In the genomic region with DNA sequence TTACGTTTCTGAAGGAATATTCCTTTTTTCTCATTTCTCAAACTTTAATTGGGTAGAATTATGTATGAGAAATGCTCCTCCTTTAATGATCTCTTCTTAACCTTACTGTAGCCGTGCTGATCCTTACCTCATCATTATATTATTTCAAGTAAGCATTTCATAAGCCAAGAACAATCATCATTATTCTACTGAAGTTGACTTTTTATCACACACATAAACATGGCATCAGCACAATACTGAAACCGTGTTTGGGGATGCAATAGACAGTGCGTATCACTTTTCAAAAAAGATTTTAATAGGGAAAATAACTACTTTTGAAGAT, we compare ENCODE assay signal across 27 cellular contexts.
A peak's percentile ranks its signal among the peaks of the same experiment; 100 is the strongest.
DNase-seq lines count a peak whose midpoint lies in the region; ATAC-seq, FAIRE-seq and TF ChIP-seq lines count a peak whose summit lies in the region.
"Had no signal": no experiment of that assay in that cellular context is flagged by ENCODE, and none has a peak within 500 bp of the region (broad histone marks: within the 10 kb centered on the region; RNA-seq: fewer than 3 reads in every experiment).

No MANE protein-coding gene starts in this region.

- H3K4me1 ChIP-seq in left ventricle myocardium inferior (peaks cover 33% of the 10 kb centered on the region), right lobe of liver (peaks cover 0 to 33% (median 11%) of the 10 kb centered on the region in 4 donors)

- no peak overlapping the region for H3K27ac Mint-ChIP-seq in type B pancreatic cell
- H3K27ac Mint-ChIP-seq: activated CD4-positive, alpha-beta T cell treated with anti-CD3 and anti-CD28 coated beads for 36 hours; immature natural killer cell had no signal

- H3K4me3 ChIP-seq in left ventricle myocardium inferior (no peak overlapping the region), choroid plexus epithelial cell (ENCODE audit: low read depth, low read length) (no peak overlapping the region), right lobe of liver (no peak overlapping the region)
- H3K4me3 ChIP-seq: dorsolateral prefrontal cortex, lung, skin epidermis, suprapubic skin had no signal

- H3K4me1 Mint-ChIP-seq in type B pancreatic cell (ENCODE audit: unreplicated experiment) = peaks cover 24% of the 10 kb centered on the region
- H3K4me1 Mint-ChIP-seq: activated CD4-positive, alpha-beta T cell treated with anti-CD3 and anti-CD28 coated beads for 36 hours; immature natural killer cell had no signal

- H3K36me3 ChIP-seq in left ventricle myocardium inferior (no peaks in the 10 kb centered on the region), right lobe of liver (no peaks in the 10 kb centered on the region)
- H3K36me3 ChIP-seq: suprapubic skin had no signal

- no peaks in the 10 kb centered on the region for H3K27me3 ChIP-seq in left ventricle myocardium inferior (ENCODE audit: low read depth)
- H3K27me3 ChIP-seq in right lobe of liver = no peaks in the 10 kb centered on the region
- H3K27me3 ChIP-seq: dorsolateral prefrontal cortex, suprapubic skin had no signal

- intact Hi-C loops in left ventricle myocardium inferior (cut with micrococcal nuclease) (loop anchor here (10.0 kb wide), 1 partner anchor 75 kb away; no protein-coding TSS in a partner anchor), cardiac septum (cut with DNase I) (no loop called here), right lobe of liver (cut with DNase I) (loop anchor here in 1 of 2 donors (10.0 kb wide), 1 partner anchor 165 kb away; a partner anchor contains a TSS)

- ATAC-seq in right lobe of liver (no peak), GM19463 (IDR thresholded peaks at IDR 0.05; ENCODE audit: unreplicated experiment) (no peak)
- ATAC-seq: activated CD4-positive, alpha-beta T cell treated with anti-CD3 and anti-CD28 coated beads for 36 hours had no signal

- H3K4me3 Mint-ChIP-seq in type B pancreatic cell = peak overlapping the region; percentile 32
- H3K4me3 Mint-ChIP-seq: activated CD4-positive, alpha-beta T cell treated with anti-CD3 and anti-CD28 coated beads for 36 hours; immature natural killer cell had no signal

- peaks cover 9% of the 10 kb centered on the region for H3K9me3 Mint-ChIP-seq in type B pancreatic cell

- H3K9me3 ChIP-seq in left ventricle myocardium inferior (replicated peaks) = no peaks in the 10 kb centered on the region
- H3K9me3 ChIP-seq in right lobe of liver = no peaks in the 10 kb centered on the region
- H3K9me3 ChIP-seq: suprapubic skin had no signal

- DNase-seq in left ventricle myocardium inferior (no peak), cardiac septum (ENCODE audit: low spot score) (no peak), choroid plexus epithelial cell (ENCODE audit: low read depth) (peak; percentile 55), right lobe of liver (no peak), type B pancreatic cell (ENCODE audit: extremely low spot score, unreplicated experiment) (no peak), cerebellar cortex (ENCODE audit: low spot score) (no peak), GM19239 (ENCODE audit: insufficient read length, low spot score) (no peak)
- DNase-seq: ACHN; activated CD4-positive, alpha-beta T cell treated with anti-CD3 and anti-CD28 coated beads for 36 hours; activated CD8-positive, alpha-beta memory T cell treated with anti-CD3 and anti-CD28 coated beads for 24 hours; activated T-cell treated with anti-CD3 and anti-CD28 coated beads, Interleukin-2, amount 50 U/mL, for 1 hour; DMS79; dorsolateral prefrontal cortex; GF-D8; immature natural killer cell; Karpas-422; NCI-H1694; NCI-H2171 treated with DMSO at 0.1 percent for 48 hours; NCI-H526 treated with DMSO at 0.1 percent for 48 hours; stimulated activated CD4-positive, alpha-beta T cell treated with anti-CD3 and anti-CD28 coated beads, Interleukin-2, amount 100 ng/mL, for 24 hours had no signal

- TF ChIP-seq POLR2A in right lobe of liver (IDR thresholded peaks at IDR 0.05) = no peak

- peaks cover 7% of the 10 kb centered on the region for H3K36me3 Mint-ChIP-seq in type B pancreatic cell
- H3K36me3 Mint-ChIP-seq: immature natural killer cell had no signal

- no peak for FAIRE-seq in GM19239 (lab: Jason Lieb, UNC)
- FAIRE-seq: bronchial epithelial cell, H1, RCC 7860 had no signal

- TF ChIP-seq CTCF in left ventricle myocardium inferior (IDR thresholded peaks at IDR 0.05; ENCODE audit: borderline replicate concordance) (no peak), choroid plexus epithelial cell (conservative IDR thresholded peaks at IDR 0.05; ENCODE audit: low read depth, low read length) (no peak), right lobe of liver (IDR thresholded peaks at IDR 0.05) (no peak), type B pancreatic cell (conservative IDR thresholded peaks at IDR 0.05) (no peak)

- 40% methylated on average over 4 of the region's 4 CpGs for WGBS in right lobe of liver (ENCODE audit: insufficient coverage, low coverage, low lambda C conversion rate, missing lambda C conversion rate)

- H3K27ac ChIP-seq in left ventricle myocardium inferior (replicated peaks) = peak overlapping the region; percentile 54
- H3K27ac ChIP-seq in right lobe of liver = peak overlapping the region; percentile 35 to 78 (median 62)
- H3K27ac ChIP-seq: dorsolateral prefrontal cortex, suprapubic skin had no signal

- peaks cover 17% of the 10 kb centered on the region for H3K27me3 Mint-ChIP-seq in type B pancreatic cell
- H3K27me3 Mint-ChIP-seq: activated CD4-positive, alpha-beta T cell treated with anti-CD3 and anti-CD28 coated beads for 36 hours had no signal
